ENCODE assay signal across 11 cellular contexts in the genomic region with DNA sequence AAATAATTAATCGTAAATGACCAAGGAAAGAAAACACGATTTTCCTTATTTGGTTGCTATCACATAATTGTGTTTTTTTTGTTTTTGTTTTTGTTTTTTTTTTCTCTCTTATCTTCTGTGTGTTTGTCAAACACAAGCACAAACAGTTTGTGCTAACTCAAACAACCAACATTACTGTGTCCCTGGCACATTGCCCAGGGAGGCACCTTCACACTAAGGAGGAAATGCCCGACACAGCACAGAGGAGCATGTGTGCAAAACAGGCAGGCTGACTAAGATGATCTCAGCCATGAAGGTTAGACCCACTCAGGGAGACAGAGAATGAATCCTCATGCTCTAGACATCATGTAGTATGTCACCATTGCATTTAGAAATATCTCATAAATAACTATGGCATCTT.
A peak's percentile ranks its signal among the peaks of the same experiment; 100 is the strongest.
DNase-seq lines count a peak whose midpoint lies in the region; ATAC-seq and TF ChIP-seq lines count a peak whose summit lies in the region.
"Had no signal": no experiment of that assay in that cellular context is flagged by ENCODE, and none has a peak within 500 bp of the region (broad histone marks: within the 10 kb centered on the region; RNA-seq: fewer than 3 reads in every experiment).

No MANE protein-coding gene starts in this region.

- no peaks in the 10 kb centered on the region for H3K36me3 ChIP-seq in breast epithelium
- H3K36me3 ChIP-seq in right lobe of liver, result no peaks in the 10 kb centered on the region

- intact Hi-C loops in breast epithelium (cut with DNase I; ENCODE audit: low total_unique reads) (no loop called here), right lobe of liver (cut with DNase I) (no loop called here)

- no peaks in the 10 kb centered on the region for H3K4me1 ChIP-seq in breast epithelium
- H3K4me1 ChIP-seq in right lobe of liver, result peaks cover 0 to 15% (median 0%) of the 10 kb centered on the region in 4 donors

- no peak for TF ChIP-seq POLR2A in breast epithelium (IDR thresholded peaks at IDR 0.05)
- TF ChIP-seq POLR2A in right lobe of liver (IDR thresholded peaks at IDR 0.05), result no peak

- no peaks in the 10 kb centered on the region for H3K9me3 ChIP-seq in breast epithelium
- H3K9me3 ChIP-seq in right lobe of liver, result no peaks in the 10 kb centered on the region

- TF ChIP-seq CTCF in breast epithelium (IDR thresholded peaks at IDR 0.05) (no peak), right lobe of liver (IDR thresholded peaks at IDR 0.05) (no peak)

- 11% methylated on average over 3 of the region's 3 CpGs for WGBS in right lobe of liver (ENCODE audit: insufficient coverage, low coverage, low lambda C conversion rate, missing lambda C conversion rate)

- H3K27me3 ChIP-seq in breast epithelium, result no peaks in the 10 kb centered on the region
- H3K27me3 ChIP-seq in right lobe of liver, result no peaks in the 10 kb centered on the region

- H3K4me3 ChIP-seq in breast epithelium (no peak overlapping the region), right lobe of liver (no peak overlapping the region)

- DNase-seq in Daoy (ENCODE audit: low read depth) (peak; percentile 33), NCI-H1436 treated with DMSO at 0.1 percent for 48 hours (lab: John Stamatoyannopoulos, UW) (peak; percentile 35), breast epithelium (ENCODE audit: low spot score in 2 of 2) (peak; percentile 27 to 57), right lobe of liver (peak; percentile 60 to 85 (median 81)), amniotic stem cell (lab: John Stamatoyannopoulos, UW) (no peak)
- DNase-seq: activated CD8-positive, alpha-beta memory T cell treated with anti-CD3 and anti-CD28 coated beads for 24 hours; H7 had no signal

- peak; percentile 84 to 99 (median 96) for ATAC-seq in right lobe of liver
- no peak for ATAC-seq in GM21737 (IDR thresholded peaks at IDR 0.05; ENCODE audit: unreplicated experiment)
- no peak for ATAC-seq in HG02571 (IDR thresholded peaks at IDR 0.05; ENCODE audit: unreplicated experiment)
- ATAC-seq in HG02884 (IDR thresholded peaks at IDR 0.05; ENCODE audit: unreplicated experiment), result no peak

- H3K27ac ChIP-seq in breast epithelium (no peak overlapping the region), right lobe of liver (no peak overlapping the region)
- H3K27ac ChIP-seq: dorsolateral prefrontal cortex had no signal

Comparison
In these comparisons a context has a peak if more than half of its experiments do, and no peak if none do; other contexts are left out.
1. ATAC-seq: peak in right lobe of liver (4 of 4); none in GM21737 (single experiment), HG02571 (single experiment) and HG02884 (single experiment).